In the genomic region with DNA sequence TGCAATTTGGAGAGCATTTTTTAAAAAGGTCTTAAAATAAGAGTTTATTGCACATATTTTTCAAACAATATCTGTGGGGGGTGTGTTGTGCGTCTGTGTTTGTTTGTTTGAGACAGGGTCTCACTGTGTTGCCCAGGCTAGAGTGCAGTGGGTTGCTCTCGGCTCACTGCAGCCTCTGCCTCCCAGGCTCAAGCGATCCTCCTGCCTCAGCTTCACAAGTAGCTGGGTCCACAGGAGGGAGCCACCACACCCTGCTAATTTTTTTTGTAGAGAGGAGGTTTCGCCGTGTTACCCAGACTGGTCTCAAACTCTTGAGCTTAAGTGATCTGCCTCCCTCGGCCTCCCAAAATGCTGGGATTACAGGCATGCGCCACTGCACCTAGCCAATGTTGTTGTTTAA, we compare ENCODE assay signal across 24 cellular contexts. TPM values are rescaled to one million over a fixed set of nuclear protein-coding genes. Genes with fewer than 3 reads are reported as not detected.
DNase-seq lines count a peak whose midpoint lies in the region; TF ChIP-seq lines count a peak whose summit lies in the region.
"Had no signal": no experiment of that assay in that cellular context is flagged by ENCODE, and none has a peak within 500 bp of the region (broad histone marks: within the 10 kb centered on the region; RNA-seq: fewer than 3 reads in every experiment).

No MANE protein-coding gene starts in this region.

- no peaks in the 10 kb centered on the region for H3K9me3 ChIP-seq in hepatocyte (ENCODE audit: low read depth)
- H3K9me3 ChIP-seq: BE2C had no signal

- no peak overlapping the region for H3K27ac ChIP-seq in hepatocyte

- TF ChIP-seq POLR2A in NB4 (IDR thresholded peaks at IDR 0.05; ENCODE audit: extremely low read depth, insufficient read length), result no peak

- no peaks in the 10 kb centered on the region for H3K9me2 ChIP-seq in hepatocyte (replicated peaks; ENCODE audit: insufficient read depth)

- H2AFZ ChIP-seq in hepatocyte, result no peak overlapping the region

- peak overlapping the region; percentile 27 to 59 (median 32) for H3K4me3 Mint-ChIP-seq in nephron
- H3K4me3 Mint-ChIP-seq: activated naive CD4-positive, alpha-beta T cell treated with anti-CD3 and anti-CD28 coated beads, Interleukin-2, amount 10 ng/mL, durations not matched to agents 7 days and 5 days; activated T-cell treated with anti-CD3 and anti-CD28 coated beads, Interleukin-2, amount 50 U/mL, for 24 hours; stimulated activated effector memory CD8-positive, alpha-beta T cell treated with anti-CD3 and anti-CD28 coated beads, Interleukin-12 subunit alpha, Interleukin-12 subunit beta, amount 100 ng/mL, for 72 hours had no signal

- H4K20me1 ChIP-seq in hepatocyte (ENCODE audit: insufficient read depth, poor library complexity, severe bottlenecking), result no peaks in the 10 kb centered on the region

- no peak for TF ChIP-seq CTCF in NB4 (IDR thresholded peaks at IDR 0.05; ENCODE audit: low read depth, low read length)
- TF ChIP-seq CTCF in nephron (IDR thresholded peaks at IDR 0.05; ENCODE audit: unreplicated experiment in 3 of 3), result no peak
- TF ChIP-seq CTCF in hepatocyte (IDR thresholded peaks at IDR 0.05; ENCODE audit: poor library complexity), result no peak

- peaks cover 11% of the 10 kb centered on the region for H3K27me3 Mint-ChIP-seq in nephron (ENCODE audit: low read depth)

- no peak overlapping the region for H3K27ac Mint-ChIP-seq in nephron
- H3K27ac Mint-ChIP-seq: activated naive CD4-positive, alpha-beta T cell treated with anti-CD3 and anti-CD28 coated beads, Interleukin-2, amount 10 ng/mL, durations not matched to agents 7 days and 5 days; activated T-cell treated with anti-CD3 and anti-CD28 coated beads, Interleukin-2, amount 50 U/mL, for 24 hours; stimulated activated effector memory CD8-positive, alpha-beta T cell treated with anti-CD3 and anti-CD28 coated beads, Interleukin-12 subunit alpha, Interleukin-12 subunit beta, amount 100 ng/mL, for 72 hours had no signal

- peak; percentile 21 for DNase-seq in NCI-H82 (lab: John Stamatoyannopoulos, UW)
- no peak for DNase-seq in NCI-H82 treated with DMSO at 0.1 percent for 48 hours (lab: John Stamatoyannopoulos, UW; ENCODE audit: unreplicated experiment)
- peak; percentile 8 for DNase-seq in NB4 (ENCODE audit: low read depth)
- peak; percentile 19 for DNase-seq in cerebellar cortex (ENCODE audit: low spot score)
- no peak for DNase-seq in hepatocyte (ENCODE audit: low spot score)
- DNase-seq in GM19240 (ENCODE audit: insufficient read length, low spot score), result no peak
- no peak for DNase-seq in activated gamma-delta T cell (lab: John Stamatoyannopoulos, UW)
- DNase-seq: activated CD4-positive, alpha-beta T cell treated with anti-CD3 and anti-CD28 coated beads for 1 hour; activated naive CD4-positive, alpha-beta T cell treated with anti-CD3 and anti-CD28 coated beads, Interleukin-2, amount 10 ng/mL, durations not matched to agents 7 days and 5 days; activated T-cell treated with anti-CD3 and anti-CD28 coated beads, Interleukin-2, amount 50 U/mL, for 24 hours; anterior cingulate cortex; BE2C; cerebellar nuclear complex; COR-L47; effector CD8-positive, alpha-beta T cell; hippocampal formation; kidney; NCI-H1048; NCI-H187 treated with DMSO at 0.1 percent for 48 hours; NCI-H226; NK-92 treated with Interleukin-12 subunit alpha and Interleukin-12 subunit beta, amount 100 ng/mL, for 24 hours; occipital lobe had no signal

- H3K27me3 ChIP-seq in hepatocyte, result no peaks in the 10 kb centered on the region
- H3K27me3 ChIP-seq: BE2C had no signal

- no peaks in the 10 kb centered on the region for H3K36me3 ChIP-seq in hepatocyte (replicated peaks; ENCODE audit: insufficient read depth, low read depth)
- H3K36me3 ChIP-seq: BE2C had no signal

- no peaks in the 10 kb centered on the region for H3K4me1 ChIP-seq in hepatocyte (ENCODE audit: insufficient read depth)
- H3K4me1 ChIP-seq: BE2C had no signal

- H3K36me3 Mint-ChIP-seq in nephron (ENCODE audit: low read depth), result no peaks in the 10 kb centered on the region
- H3K36me3 Mint-ChIP-seq: activated naive CD4-positive, alpha-beta T cell treated with anti-CD3 and anti-CD28 coated beads, Interleukin-2, amount 10 ng/mL, durations not matched to agents 7 days and 5 days had no signal

- no peaks in the 10 kb centered on the region for H3K9me3 Mint-ChIP-seq in nephron
- H3K9me3 Mint-ChIP-seq: activated naive CD4-positive, alpha-beta T cell treated with anti-CD3 and anti-CD28 coated beads, Interleukin-2, amount 10 ng/mL, durations not matched to agents 7 days and 5 days; activated T-cell treated with anti-CD3 and anti-CD28 coated beads, Interleukin-2, amount 50 U/mL, for 24 hours had no signal

- 82% methylated on average over 7 of the region's 7 CpGs for WGBS in hepatocyte (ENCODE audit: low lambda C conversion rate, missing lambda C conversion rate)

- H3K4me3 ChIP-seq in NB4 (ENCODE audit: low read depth, low read length) (no peak overlapping the region), hepatocyte (no peak overlapping the region)

- H3K4me2 ChIP-seq in hepatocyte, result no peak overlapping the region

- H3K4me1 Mint-ChIP-seq in nephron, result peaks cover 9% of the 10 kb centered on the region

- no peaks in the 10 kb centered on the region for H3K79me2 ChIP-seq in hepatocyte

RNA-seq across cellular contexts. Expression of a gene that starts 2.7 kb away (rescaled TPM):
- total RNA-seq in hepatocyte, result 9.0 and 11.2 TPM in 2 replicates
- polyA plus RNA-seq in hepatocyte, result 5.8 and 10.9 TPM in 2 replicates

Comparison
In these comparisons a context has a peak if more than half of its experiments do, and no peak if none do; other contexts are left out.
1. DNase-seq: peak in NCI-H82 (single experiment), NB4 (single experiment) and cerebellar cortex (single experiment); none in NCI-H82 treated with DMSO at 0.1 percent for 48 hours (single experiment), hepatocyte (single experiment), GM19240 (single experiment) and activated gamma-delta T cell (single experiment).